Comparison of ENCODE assay signal across 21 cellular contexts in the genomic region with DNA sequence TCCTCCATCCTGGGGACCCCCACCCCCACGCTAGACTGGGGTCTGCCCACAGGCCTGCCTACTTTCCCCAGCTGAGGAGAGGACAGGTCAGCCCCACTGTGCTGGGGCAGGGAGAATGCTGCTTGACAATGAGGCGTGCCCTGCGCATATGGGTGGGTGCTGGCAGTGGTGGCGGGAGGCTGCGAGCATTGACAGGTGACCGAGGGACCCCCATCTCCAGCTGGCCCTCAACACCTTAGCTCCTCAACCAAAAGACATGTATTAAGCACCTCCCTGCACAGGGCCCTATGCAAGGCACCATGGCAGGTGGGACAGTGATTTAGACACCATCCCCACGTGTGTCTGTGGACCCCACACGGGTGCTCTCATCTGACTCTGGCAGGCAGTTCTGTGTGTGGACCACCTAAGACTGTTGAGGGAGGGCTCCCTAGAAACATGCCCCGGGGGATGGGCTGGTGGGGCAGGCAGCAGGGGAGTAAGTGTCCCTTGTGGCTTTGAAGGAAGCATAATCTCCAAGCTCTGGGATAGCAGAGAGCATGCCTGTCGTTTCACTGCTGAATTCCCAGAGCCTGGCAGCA. TPM values are rescaled to one million over a fixed set of nuclear protein-coding genes. Genes with fewer than 3 reads are reported as not detected.
"Had no signal": no experiment of that assay in that cellular context is flagged by ENCODE, and none has a peak within 500 bp of the region (broad histone marks: within the 10 kb centered on the region; RNA-seq: fewer than 3 reads in every experiment).

No MANE protein-coding gene starts in this region.

- H3K9me3 Mint-ChIP-seq: naive thymus-derived CD4-positive, alpha-beta T cell; nephron progenitor cell; stimulated activated naive CD8-positive, alpha-beta T cell treated with anti-CD3 and anti-CD28 coated beads, Interleukin-15, Interleukin-2, amounts not matched to agents 100 ng/mL and 50 ng/mL, for 24 hours had no signal

- H3K4me1 ChIP-seq: uterus had no signal

- FAIRE-seq: small intestine had no signal

- H3K4me3 Mint-ChIP-seq: naive thymus-derived CD4-positive, alpha-beta T cell; nephron progenitor cell; stimulated activated naive CD8-positive, alpha-beta T cell treated with anti-CD3 and anti-CD28 coated beads, Interleukin-15, Interleukin-2, amounts not matched to agents 100 ng/mL and 50 ng/mL, for 24 hours had no signal

- H3K4me3 ChIP-seq: colonic mucosa, heart left ventricle, right atrium auricular region, tibial artery, upper lobe of left lung, uterus had no signal

- H3K27ac Mint-ChIP-seq: naive thymus-derived CD4-positive, alpha-beta T cell; nephron progenitor cell; stimulated activated naive CD8-positive, alpha-beta T cell treated with anti-CD3 and anti-CD28 coated beads, Interleukin-15, Interleukin-2, amounts not matched to agents 100 ng/mL and 50 ng/mL, for 24 hours had no signal

- H3K27ac ChIP-seq: colonic mucosa, heart left ventricle, right atrium auricular region, tibial artery, upper lobe of left lung, uterus had no signal

- H3K9me3 ChIP-seq: colonic mucosa, heart left ventricle, right atrium auricular region, tibial artery, upper lobe of left lung, uterus had no signal

- H3K27me3 ChIP-seq: right atrium auricular region, uterus had no signal

- H3K36me3 ChIP-seq: colonic mucosa, heart left ventricle, right atrium auricular region, tibial artery, upper lobe of left lung, uterus had no signal

- H3K36me3 Mint-ChIP-seq: naive thymus-derived CD4-positive, alpha-beta T cell had no signal

- DNase-seq: hippocampal formation, upper lobe of left lung had no signal

RNA-seq across cellular contexts. Expression of gene ALX3, which starts 18.4 kb away (rescaled TPM):
- total RNA-seq: colonic mucosa; dermis blood vessel endothelial cell; epithelial cell of proximal tubule; glomerular endothelial cell; heart left ventricle; kidney epithelial cell; left colon; left ventricle myocardium superior; lung microvascular endothelial cell; mononuclear cell; naive thymus-derived CD4-positive, alpha-beta T cell; osteocyte; right atrium auricular region; temporal lobe had no signal
- polyA plus RNA-seq: heart left ventricle; naive thymus-derived CD4-positive, alpha-beta T cell had no signal

RNA-seq across cellular contexts. Expression of gene UBL4B, which starts 23.4 kb away (rescaled TPM):
- total RNA-seq: colonic mucosa; dermis blood vessel endothelial cell; epithelial cell of proximal tubule; glomerular endothelial cell; heart left ventricle; kidney epithelial cell; left colon; left ventricle myocardium superior; lung microvascular endothelial cell; mononuclear cell; naive thymus-derived CD4-positive, alpha-beta T cell; osteocyte; right atrium auricular region; upper lobe of left lung; uterus had no signal
- polyA plus RNA-seq: naive thymus-derived CD4-positive, alpha-beta T cell; small intestine had no signal
